In the genomic region with DNA sequence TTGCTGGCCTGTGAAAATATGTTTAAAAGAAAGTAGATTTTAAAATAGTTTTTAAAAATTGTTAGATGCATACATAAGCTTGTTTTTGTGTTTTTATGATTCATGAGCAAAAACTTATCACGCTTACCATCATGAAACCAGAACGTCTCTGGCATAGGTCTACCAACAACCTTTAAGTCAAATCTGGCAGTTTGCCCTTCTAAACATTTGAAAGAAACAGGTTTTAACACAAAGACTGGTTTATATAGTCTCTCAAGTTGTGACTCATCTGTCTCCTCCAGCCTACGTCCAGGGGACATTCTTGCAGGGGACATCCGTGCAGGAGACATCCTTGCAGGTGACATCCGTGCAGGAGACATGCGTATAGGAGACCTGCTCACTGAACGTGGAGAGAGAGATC, we compare ENCODE assay signal across 22 cellular contexts.
"Had no signal": no experiment of that assay in that cellular context is flagged by ENCODE, and none has a peak within 500 bp of the region (broad histone marks: within the 10 kb centered on the region; RNA-seq: fewer than 3 reads in every experiment).

No MANE protein-coding gene starts in this region.

- DNase-seq: Kasumi-1, NCI-H1092 treated with DMSO at 0.1 percent for 48 hours, NCI-H1436, NCI-H187, NCI-H2029, NCI-H2081 treated with DMSO at 0.1 percent for 48 hours, NCI-H2171, NCI-H226, NCI-H446, NCI-H510A, NCI-H524 treated with DMSO at 0.1 percent for 48 hours, NCI-H69, NCI-H774, SHP77, SJCRH30, T-helper 1 cell had no signal

- ATAC-seq: K562, Panc1, SK-N-SH treated with all-trans-retinoic acid at 6 μM for 48 hours had no signal

- H3K9ac ChIP-seq: KMS-11 had no signal

- H3K4me1 ChIP-seq: SJCRH30 had no signal

- H3K27ac ChIP-seq: HL-60, KMS-11, RWPE1, SJCRH30 had no signal

- H3K4me3 ChIP-seq: K562, SJCRH30 had no signal

- H3K4me2 ChIP-seq: KMS-11 had no signal

- H3K27me3 ChIP-seq: SJCRH30 had no signal
